ENCODE assay signal across 1 cellular context in genomic region chr20:19975901-19976300, GRCh38.
TF ChIP-seq lines count a peak whose summit lies in the region.

No MANE protein-coding gene starts in this region.

TF ChIP-seq in GM23338, 12 proteins besides CTCF, POLR2A, EP300 and RAD21 (continued from another document):
- TF ChIP-seq ZNF462 (CRISPR knock-in tag; IDR thresholded peaks at IDR 0.05), result no peak
- TF ChIP-seq POLR2AphosphoS5 (IDR thresholded peaks at IDR 0.05; ENCODE audit: low read depth), result no peak
